In the genomic region with DNA sequence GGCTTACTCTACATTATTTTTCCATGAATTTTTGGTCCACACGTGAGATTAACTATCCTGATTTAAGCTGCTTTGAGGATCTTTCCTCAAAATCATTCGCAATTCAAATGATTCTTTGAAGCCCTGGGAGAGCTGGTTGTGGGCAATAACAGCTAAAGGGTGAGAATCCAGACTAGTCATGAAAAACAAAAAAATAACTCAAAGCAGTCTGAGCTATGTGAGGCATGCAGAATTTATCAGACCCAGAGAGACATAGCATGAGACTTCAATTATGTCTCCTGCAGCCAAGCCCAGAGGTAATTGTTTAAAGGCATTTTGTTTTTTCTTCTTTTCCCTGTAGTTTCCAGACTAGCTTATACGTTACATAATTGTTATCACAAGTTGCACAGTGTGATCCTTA, we compare ENCODE assay signal across 31 cellular contexts.
DNase-seq lines count a peak whose midpoint lies in the region; FAIRE-seq and TF ChIP-seq lines count a peak whose summit lies in the region.
"Had no signal": no experiment of that assay in that cellular context is flagged by ENCODE, and none has a peak within 500 bp of the region (broad histone marks: within the 10 kb centered on the region; RNA-seq: fewer than 3 reads in every experiment).

No MANE protein-coding gene starts in this region.

- H3K27ac Mint-ChIP-seq in neural progenitor cell = peak overlapping the region; percentile 55
- H3K27ac Mint-ChIP-seq: activated CD4-positive, alpha-beta memory T cell treated with anti-CD3 and anti-CD28 coated beads for 36 hours; activated naive CD8-positive, alpha-beta T cell treated with anti-CD3 and anti-CD28 coated beads, Interleukin-2, amount 50 U/mL, for 24 hours; activated T-cell treated with anti-CD3 and anti-CD28 coated beads, Interleukin-2, amount 50 U/mL, for 72 hours; memory B cell had no signal

- DNase-seq in EH (ENCODE audit: low read depth) (peak; percentile 59), SK-MEL-5 (ENCODE audit: low read depth, low spot score) (peak; percentile 2), dedifferentiated amniotic fluid mesenchymal stem cell (ENCODE audit: extremely low spot score) (peak; percentile 57), neural progenitor cell (ENCODE audit: low spot score) (no peak), GF-D8 (lab: John Stamatoyannopoulos, UW) (no peak), GM12891 (ENCODE audit: insufficient read length, low spot score) (no peak)
- DNase-seq in stimulated activated CD4-positive, alpha-beta T cell treated with anti-CD3 and anti-CD28 coated beads, Interleukin-12 subunit alpha, Interleukin-12 subunit beta, amount 100 ng/mL, for 4 hours = no peak
- DNase-seq in activated CD4-positive, alpha-beta T cell treated with anti-CD3 and anti-CD28 coated beads, Interleukin-2, amount 50 U/mL, for 4 hours = no peak
- DNase-seq: activated CD4-positive, alpha-beta memory T cell treated with anti-CD3 and anti-CD28 coated beads for 36 hours; activated naive CD8-positive, alpha-beta T cell treated with anti-CD3 and anti-CD28 coated beads, Interleukin-2, amount 50 U/mL, for 24 hours; activated T-cell treated with anti-CD3 and anti-CD28 coated beads, Interleukin-2, amount 50 U/mL, for 72 hours; colonic mucosa; COR-L47; DMS79; effector CD8-positive, alpha-beta T cell; glutamatergic neuron; left lung; NCI-H1105; NCI-H1930; NCI-H524 treated with DMSO at 0.1 percent for 48 hours; NK-92 treated with Interleukin-12 subunit alpha and Interleukin-12 subunit beta, amount 100 ng/mL, for 24 hours; right lobe of liver; stimulated activated CD4-positive, alpha-beta T cell treated with anti-CD3 and anti-CD28 coated beads, Interleukin-4, amount 100 ng/mL, for 1 hour; T-helper 2 cell; transverse colon had no signal

- no peak overlapping the region for H3K4me2 ChIP-seq in neural progenitor cell

- no peaks in the 10 kb centered on the region for H3K27me3 Mint-ChIP-seq in neural progenitor cell (ENCODE audit: insufficient read depth, low read depth)
- H3K27me3 Mint-ChIP-seq: activated CD4-positive, alpha-beta memory T cell treated with anti-CD3 and anti-CD28 coated beads for 36 hours; activated naive CD8-positive, alpha-beta T cell treated with anti-CD3 and anti-CD28 coated beads, Interleukin-2, amount 50 U/mL, for 24 hours; memory B cell had no signal

- H2AFZ ChIP-seq in neural progenitor cell (replicated peaks) = no peak overlapping the region

- H3K4me1 Mint-ChIP-seq in neural progenitor cell = peaks cover 21% of the 10 kb centered on the region
- H3K4me1 Mint-ChIP-seq: activated naive CD8-positive, alpha-beta T cell treated with anti-CD3 and anti-CD28 coated beads, Interleukin-2, amount 50 U/mL, for 24 hours; memory B cell had no signal

- H3K4me1 ChIP-seq in neural progenitor cell = no peaks in the 10 kb centered on the region
- H3K4me1 ChIP-seq: colonic mucosa, left lung, right lobe of liver, transverse colon had no signal

- no peaks in the 10 kb centered on the region for H3K27me3 ChIP-seq in neural progenitor cell
- H3K27me3 ChIP-seq: colonic mucosa, left lung, right lobe of liver, transverse colon had no signal

- H3K9me3 ChIP-seq in neural progenitor cell (ENCODE audit: low read depth) = no peaks in the 10 kb centered on the region
- H3K9me3 ChIP-seq: colonic mucosa, right lobe of liver, transverse colon had no signal

- in situ Hi-C loops in SK-MEL-5 (cut with HindIII; ENCODE audit: low pct_unique_long_range_greater_than_20kb, low sequenced_read_pairs) = no loop called here

- no peak overlapping the region for H3K9ac ChIP-seq in neural progenitor cell

- TF ChIP-seq CTCF in neural progenitor cell (IDR thresholded peaks at IDR 0.05) = no peak

- no peak overlapping the region for H3K4me3 Mint-ChIP-seq in neural progenitor cell
- H3K4me3 Mint-ChIP-seq: activated CD4-positive, alpha-beta memory T cell treated with anti-CD3 and anti-CD28 coated beads for 36 hours; activated naive CD8-positive, alpha-beta T cell treated with anti-CD3 and anti-CD28 coated beads, Interleukin-2, amount 50 U/mL, for 24 hours; activated T-cell treated with anti-CD3 and anti-CD28 coated beads, Interleukin-2, amount 50 U/mL, for 72 hours; memory B cell had no signal

- FAIRE-seq in GM12891 (lab: Jason Lieb, UNC) = no peak
- FAIRE-seq: bronchial epithelial cell, GM19239, H1, HTR-8/SVneo had no signal

- no peaks in the 10 kb centered on the region for H3K9me3 Mint-ChIP-seq in neural progenitor cell
- H3K9me3 Mint-ChIP-seq: activated CD4-positive, alpha-beta memory T cell treated with anti-CD3 and anti-CD28 coated beads for 36 hours had no signal

- TF ChIP-seq POLR2A in GM12891 (IDR thresholded peaks at IDR 0.05; ENCODE audit: low read depth, low read length) = no peak

- H3K36me3 ChIP-seq in neural progenitor cell = no peaks in the 10 kb centered on the region
- H3K36me3 ChIP-seq: colonic mucosa, left lung, right lobe of liver, transverse colon had no signal

- no peaks in the 10 kb centered on the region for H4K20me1 ChIP-seq in neural progenitor cell (ENCODE audit: low read depth)

- H3K4me3 ChIP-seq in neural progenitor cell = no peak overlapping the region
- H3K4me3 ChIP-seq: colonic mucosa, left lung, right lobe of liver, transverse colon had no signal

- H3F3A ChIP-seq in neural progenitor cell (ENCODE audit: low read depth) = no peaks in the 10 kb centered on the region

- H3K79me2 ChIP-seq in neural progenitor cell (ENCODE audit: low read depth) = no peaks in the 10 kb centered on the region

- H3K27ac ChIP-seq in neural progenitor cell = no peak overlapping the region
- H3K27ac ChIP-seq: C4-2B, colonic mucosa, left lung, right lobe of liver, transverse colon had no signal

- no peaks in the 10 kb centered on the region for H3K36me3 Mint-ChIP-seq in neural progenitor cell
- H3K36me3 Mint-ChIP-seq: activated CD4-positive, alpha-beta memory T cell treated with anti-CD3 and anti-CD28 coated beads for 36 hours; memory B cell had no signal

TF ChIP-seq in GM12891, 5 proteins besides CTCF, POLR2A, EP300 and RAD21:
- TF ChIP-seq POLR2AphosphoS5 (IDR thresholded peaks at IDR 0.05; ENCODE audit: low read depth, low read length) (no peak), TAF1 (IDR thresholded peaks at IDR 0.05; ENCODE audit: low read depth, low read length) (no peak), POU2F2 (IDR thresholded peaks at IDR 0.05; ENCODE audit: low read depth, low read length) (no peak)

Comparison
In these comparisons a context has a peak if more than half of its experiments do, and no peak if none do; other contexts are left out.
1. DNase-seq: peak in EH (single experiment), SK-MEL-5 (single experiment) and dedifferentiated amniotic fluid mesenchymal stem cell (single experiment); none in neural progenitor cell (single experiment), stimulated activated CD4-positive, alpha-beta T cell treated with anti-CD3 and anti-CD28 coated beads, Interleukin-12 subunit alpha, Interleukin-12 subunit beta, amount 100 ng/mL, for 4 hours (single experiment), GF-D8 (single experiment), activated CD4-positive, alpha-beta T cell treated with anti-CD3 and anti-CD28 coated beads, Interleukin-2, amount 50 U/mL, for 4 hours (0 of 2) and GM12891 (single experiment).